ENCODE assay signal across 20 cellular contexts in the genomic region with DNA sequence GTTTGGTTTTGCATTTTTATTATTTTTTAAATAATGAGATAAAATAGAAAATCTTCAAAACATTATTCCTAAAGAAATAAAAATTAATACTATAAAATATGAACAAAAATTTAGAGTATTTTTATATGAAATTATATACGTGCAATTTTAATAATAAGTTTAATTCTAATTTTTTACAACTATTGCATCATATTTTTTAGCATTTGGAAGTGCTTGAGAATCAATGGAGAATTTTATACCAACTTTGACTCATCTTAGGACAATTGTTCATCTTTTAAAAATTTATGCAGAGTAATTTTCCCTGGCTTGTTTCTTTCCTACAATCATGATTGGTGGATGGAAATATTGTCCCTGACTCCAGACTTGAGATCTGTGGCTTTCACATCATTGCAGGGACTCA.
DNase-seq lines count a peak whose midpoint lies in the region; ATAC-seq, FAIRE-seq and TF ChIP-seq lines count a peak whose summit lies in the region.
"Had no signal": no experiment of that assay in that cellular context is flagged by ENCODE, and none has a peak within 500 bp of the region (broad histone marks: within the 10 kb centered on the region; RNA-seq: fewer than 3 reads in every experiment).

No MANE protein-coding gene starts in this region.

- no TSS peak for BruUV-seq in K562 (replicated peaks; lab: Mats Ljungman, UMichigan)

- TF ChIP-seq CTCF in K562 (IDR thresholded peaks at IDR 0.05 in 2 of 3, conservative IDR thresholded peaks at IDR 0.05 in 1 of 3; ENCODE audit: insufficient read depth in 2 of 3, low read depth in 1 of 3, low read length in 3 of 3) (no peak), ovary (IDR thresholded peaks at IDR 0.05) (no peak)

- H3K36me3 ChIP-seq in K562 (ENCODE audit: control insufficient read depth, insufficient read depth, low read length) (no peaks in the 10 kb centered on the region), ovary (no peaks in the 10 kb centered on the region)
- H3K36me3 ChIP-seq in CD8-positive, alpha-beta memory T cell (ENCODE audit: insufficient read depth, low read length), result no peaks in the 10 kb centered on the region
- H3K36me3 ChIP-seq: HAP-1 had no signal

- no peak for TF ChIP-seq RAD21 in K562 (CRISPR knock-in tag; conservative IDR thresholded peaks at IDR 0.05 in 1 of 2, IDR thresholded peaks at IDR 0.05 in 1 of 2)

- no peak overlapping the region for H3K27ac Mint-ChIP-seq in CD8-positive, alpha-beta memory T cell
- H3K27ac Mint-ChIP-seq: CD4-positive, alpha-beta memory T cell; GM23338; HFFc6 had no signal

- intact Hi-C loops in K562 (cut with micrococcal nuclease), result no loop called here
- intact Hi-C loops in left colon (cut with DNase I, micrococcal nuclease), result no loop called here
- intact Hi-C loops in ovary (cut with DNase I), result no loop called here

- H3K9me3 Mint-ChIP-seq in CD8-positive, alpha-beta memory T cell, result no peaks in the 10 kb centered on the region

- no peaks in the 10 kb centered on the region for H4K20me1 ChIP-seq in K562 (replicated peaks; ENCODE audit: control insufficient read depth, insufficient read depth, low read length)

- no peak overlapping the region for H3K4me2 ChIP-seq in K562 (ENCODE audit: insufficient read depth, low read length)
- H3K4me2 ChIP-seq: GM23338 had no signal

- no peaks in the 10 kb centered on the region for H3K27me3 Mint-ChIP-seq in CD8-positive, alpha-beta memory T cell
- H3K27me3 Mint-ChIP-seq: CD4-positive, alpha-beta memory T cell had no signal

- no peaks in the 10 kb centered on the region for H3K4me1 Mint-ChIP-seq in CD8-positive, alpha-beta memory T cell
- H3K4me1 Mint-ChIP-seq: CD4-positive, alpha-beta memory T cell had no signal

- ATAC-seq in K562, result no peak
- no peak for ATAC-seq in left colon
- ATAC-seq: GM12878, GM23338 had no signal

- CTCF ChIA-PET in K562 (lab: Yijun Ruan, JAX; ENCODE audit: low intra/inter-chr PET ratio), result no interaction called here
- CTCF ChIA-PET in CD8-positive, alpha-beta memory T cell (lab: Charles Lee), result no interaction called here

- H3K9me3 ChIP-seq in K562 (replicated peaks; ENCODE audit: control insufficient read depth, insufficient read depth, low read depth, low read length) (no peaks in the 10 kb centered on the region; the same call in 1 of the 2 replicates), ovary (no peaks in the 10 kb centered on the region)
- H3K9me3 ChIP-seq in CD8-positive, alpha-beta memory T cell (ENCODE audit: low read length), result no peaks in the 10 kb centered on the region
- H3K9me3 ChIP-seq: Caco-2, HAP-1 had no signal

- H3K9me1 ChIP-seq in K562 (ENCODE audit: control insufficient read depth, insufficient read depth, low read length), result no peaks in the 10 kb centered on the region

- POLR2A ChIA-PET in K562 (lab: Yijun Ruan, JAX), result no interaction called here
- POLR2A ChIA-PET in CD8-positive, alpha-beta memory T cell (lab: Charles Lee), result no interaction called here

- H3K27ac ChIP-seq in K562 (ENCODE audit: extremely low read depth, low read depth, low read length) (no peak overlapping the region), ovary (no peak overlapping the region)
- H3K27ac ChIP-seq in CD8-positive, alpha-beta memory T cell (ENCODE audit: low read depth, low read length), result no peak overlapping the region

- H3K27me3 ChIP-seq in K562 (ENCODE audit: control insufficient read depth in 2 of 2, insufficient read depth in 2 of 2, low read length in 2 of 2) (no peaks in the 10 kb centered on the region), ovary (no peaks in the 10 kb centered on the region)
- H3K27me3 ChIP-seq in CD8-positive, alpha-beta memory T cell (ENCODE audit: insufficient read depth, low read length, poor library complexity, severe bottlenecking), result no peaks in the 10 kb centered on the region

- TF ChIP-seq POLR2A in K562 (conservative IDR thresholded peaks at IDR 0.05), result no peak
- no peak for TF ChIP-seq POLR2A in ovary (IDR thresholded peaks at IDR 0.05)

- no peaks in the 10 kb centered on the region for H3K4me1 ChIP-seq in K562 (replicated peaks in 1 of 2; ENCODE audit: control insufficient read depth in 2 of 2, insufficient read depth in 2 of 2, low read length in 2 of 2)
- no peaks in the 10 kb centered on the region for H3K4me1 ChIP-seq in CD8-positive, alpha-beta memory T cell (ENCODE audit: insufficient read depth, low read length)
- H3K4me1 ChIP-seq in ovary (ENCODE audit: insufficient read depth), result no peaks in the 10 kb centered on the region
- H3K4me1 ChIP-seq: Caco-2 had no signal

- in situ Hi-C loops in K562 (cut with MboI), result no loop called here

- H3K9ac ChIP-seq in K562 (ENCODE audit: insufficient read depth in 1 of 2, low read depth in 2 of 2, low read length in 2 of 2), result no peak overlapping the region

- no peak overlapping the region for H2AFZ ChIP-seq in K562 (ENCODE audit: low read depth, low read length)

- no peaks in the 10 kb centered on the region for H3K79me2 ChIP-seq in K562 (ENCODE audit: control insufficient read depth, insufficient read depth, low read length)

- FAIRE-seq in G401.6 (lab: Jason Lieb, UNC) (peak; percentile 59), K562 (lab: Jason Lieb, UNC) (no peak), endometrium (lab: Jason Lieb, UNC) (peak; percentile 64)
- FAIRE-seq: GM12878, GM19239, H54 had no signal

- H3K36me3 Mint-ChIP-seq in CD8-positive, alpha-beta memory T cell, result no peaks in the 10 kb centered on the region
- H3K36me3 Mint-ChIP-seq: CD4-positive, alpha-beta memory T cell had no signal

- no peak overlapping the region for H3K4me3 ChIP-seq in K562
- no peak overlapping the region for H3K4me3 ChIP-seq in CD8-positive, alpha-beta memory T cell (ENCODE audit: low read length)
- no peak overlapping the region for H3K4me3 ChIP-seq in ovary
- H3K4me3 ChIP-seq: GM12878, GM23338, HAP-1 had no signal

- no peak for TF ChIP-seq EP300 in K562 (IDR thresholded peaks at IDR 0.05; ENCODE audit: low read length)
- TF ChIP-seq EP300 in ovary (IDR thresholded peaks at IDR 0.05), result no peak

- no peak overlapping the region for H3K4me3 Mint-ChIP-seq in CD8-positive, alpha-beta memory T cell
- H3K4me3 Mint-ChIP-seq: CD4-positive, alpha-beta memory T cell; GM23338; HFFc6 had no signal

- no peak for DNase-seq in K562 (ENCODE audit: extremely low read depth in 1 of 4, low spot score in 3 of 4)
- no peak for DNase-seq in CD8-positive, alpha-beta memory T cell
- no peak for DNase-seq in activated CD4-positive, alpha-beta T cell treated with anti-CD3 and anti-CD28 coated beads, Interleukin-2, amount 50 U/mL, for 1 hour
- DNase-seq in left colon, result no peak
- DNase-seq in ovary, result no peak
- DNase-seq: 8988T; C1 segment of cervical spinal cord; Caco-2; CD4-positive, alpha-beta memory T cell; DMS153; DND-41; GDM1; HFFc6 had no signal

- 0% methylated on average over 1 of the region's 1 CpG for WGBS in K562 (ENCODE audit: insufficient coverage, low coverage, missing lambda C conversion rate)
- WGBS in ovary, 3 donors, result 82 to 84% (median 82%) methylated on average over 1 of the region's 1 CpG

TF ChIP-seq in K562, 482 proteins besides CTCF, POLR2A, EP300 and RAD21 (continues in another document):
- TF ChIP-seq TCF3 (CRISPR knock-in tag; IDR thresholded peaks at IDR 0.05), result no peak
- TF ChIP-seq CEBPG (CRISPR knock-in tag; IDR thresholded peaks at IDR 0.05), result no peak
- TF ChIP-seq CEBPG (tag; conservative IDR thresholded peaks at IDR 0.05 in 1 of 2, IDR thresholded peaks at IDR 0.05 in 1 of 2), result peak in 1 of 2 experiments; percentile 94; a peak in 3 of 4 replicates
- no peak for TF ChIP-seq CBX8 (IDR thresholded peaks at IDR 0.05; ENCODE audit: borderline replicate concordance, extremely low read depth, low read depth, low read length, poor library complexity, severe bottlenecking)
- no peak for TF ChIP-seq HOMEZ (CRISPR knock-in tag; IDR thresholded peaks at IDR 0.05)
